In the genomic region with DNA sequence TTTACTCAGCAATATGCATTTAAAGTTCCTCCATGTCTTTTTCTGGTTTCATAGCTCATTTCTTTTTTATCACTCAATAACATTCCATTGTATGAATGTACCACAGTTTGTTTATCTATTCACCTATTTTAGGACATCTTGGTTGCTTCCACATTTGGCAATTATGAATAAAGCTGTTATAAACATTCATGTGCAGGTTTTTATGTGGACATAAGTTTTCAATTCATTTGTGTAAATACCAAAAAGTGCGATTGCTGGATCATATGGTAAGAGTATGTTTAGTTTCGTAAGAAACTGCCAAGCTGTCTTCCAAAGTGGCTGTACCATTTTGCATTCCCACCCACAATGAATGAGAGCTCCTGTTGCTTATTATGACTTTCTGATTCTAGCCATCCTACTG, we compare ENCODE assay signal across 1 cellular context.
TF ChIP-seq lines count a peak whose summit lies in the region.

No MANE protein-coding gene starts in this region.

TF ChIP-seq in IMR-90, 13 proteins besides CTCF, POLR2A, EP300 and RAD21:
- no peak for TF ChIP-seq RFX5 (IDR thresholded peaks at IDR 0.05; ENCODE audit: low read depth, low read length)
- no peak for TF ChIP-seq NFE2L2 (IDR thresholded peaks at IDR 0.05; ENCODE audit: low read depth, low read length)
- no peak for TF ChIP-seq BHLHE40 (IDR thresholded peaks at IDR 0.05; ENCODE audit: low read depth, low read length)
- no peak for TF ChIP-seq CHD1 (IDR thresholded peaks at IDR 0.05; ENCODE audit: low read depth, low read length)
- TF ChIP-seq FOS (IDR thresholded peaks at IDR 0.05; ENCODE audit: low read depth, low read length) = no peak
- TF ChIP-seq, protein P1, sequence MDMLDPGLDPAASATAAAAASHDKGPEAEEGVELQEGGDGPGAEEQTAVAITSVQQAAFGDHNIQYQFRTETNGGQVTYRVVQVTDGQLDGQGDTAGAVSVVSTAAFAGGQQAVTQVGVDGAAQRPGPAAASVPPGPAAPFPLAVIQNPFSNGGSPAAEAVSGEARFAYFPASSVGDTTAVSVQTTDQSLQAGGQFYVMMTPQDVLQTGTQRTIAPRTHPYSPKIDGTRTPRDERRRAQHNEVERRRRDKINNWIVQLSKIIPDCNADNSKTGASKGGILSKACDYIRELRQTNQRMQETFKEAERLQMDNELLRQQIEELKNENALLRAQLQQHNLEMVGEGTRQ (IDR thresholded peaks at IDR 0.05; ENCODE audit: low read depth, low read length) = no peak
- TF ChIP-seq, protein P2, sequence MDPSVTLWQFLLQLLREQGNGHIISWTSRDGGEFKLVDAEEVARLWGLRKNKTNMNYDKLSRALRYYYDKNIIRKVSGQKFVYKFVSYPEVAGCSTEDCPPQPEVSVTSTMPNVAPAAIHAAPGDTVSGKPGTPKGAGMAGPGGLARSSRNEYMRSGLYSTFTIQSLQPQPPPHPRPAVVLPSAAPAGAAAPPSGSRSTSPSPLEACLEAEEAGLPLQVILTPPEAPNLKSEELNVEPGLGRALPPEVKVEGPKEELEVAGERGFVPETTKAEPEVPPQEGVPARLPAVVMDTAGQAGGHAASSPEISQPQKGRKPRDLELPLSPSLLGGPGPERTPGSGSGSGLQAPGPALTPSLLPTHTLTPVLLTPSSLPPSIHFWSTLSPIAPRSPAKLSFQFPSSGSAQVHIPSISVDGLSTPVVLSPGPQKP (IDR thresholded peaks at IDR 0.05; ENCODE audit: borderline replicate concordance, low read depth, low read length) = no peak
- TF ChIP-seq MAZ (IDR thresholded peaks at IDR 0.05; ENCODE audit: borderline replicate concordance, low read depth, low read length) = no peak
- no peak for TF ChIP-seq RCOR1 (IDR thresholded peaks at IDR 0.05; ENCODE audit: insufficient replicate concordance, low read length)
- TF ChIP-seq CEBPB (IDR thresholded peaks at IDR 0.05; ENCODE audit: low read depth, low read length) = no peak
- TF ChIP-seq MXI1 (IDR thresholded peaks at IDR 0.05; ENCODE audit: borderline replicate concordance, low read depth, low read length) = no peak
- no peak for TF ChIP-seq SMC3 (IDR thresholded peaks at IDR 0.05; ENCODE audit: low read depth, low read length)
- no peak for TF ChIP-seq MAFK (IDR thresholded peaks at IDR 0.05; ENCODE audit: low read depth, low read length)
